ENCODE assay signal across 20 cellular contexts in genomic region chr6:31049518-31049917, GRCh38. TPM values are rescaled to one million over a fixed set of nuclear protein-coding genes. Genes with fewer than 3 reads are reported as not detected.
DNase-seq lines count a peak whose midpoint lies in the region; ATAC-seq lines count a peak whose summit lies in the region.
"Had no signal": no experiment of that assay in that cellular context is flagged by ENCODE, and none has a peak within 500 bp of the region (broad histone marks: within the 10 kb centered on the region; RNA-seq: fewer than 3 reads in every experiment).

No MANE protein-coding gene starts in this region.

- H3K27me3 Mint-ChIP-seq in activated CD4-positive, alpha-beta T cell treated with anti-CD3 and anti-CD28 coated beads for 36 hours, result peaks cover 23% of the 10 kb centered on the region

- ATAC-seq in activated CD4-positive, alpha-beta T cell treated with anti-CD3 and anti-CD28 coated beads for 36 hours, result no peak
- ATAC-seq: Right ventricle myocardium inferior had no signal

- peak; percentile 32 for DNase-seq in HCEC 1CT
- peak; percentile 26 for DNase-seq in RPMI7951 (ENCODE audit: low read depth)
- no peak for DNase-seq in epithelial cell of prostate (ENCODE audit: low read depth, low spot score)
- DNase-seq in activated CD4-positive, alpha-beta T cell treated with anti-CD3 and anti-CD28 coated beads for 36 hours, result no peak
- no peak for DNase-seq in Ammon's horn (ENCODE audit: low spot score)
- no peak for DNase-seq in epidermal melanocyte (ENCODE audit: insufficient read length, low spot score)
- DNase-seq in H4 (ENCODE audit: low spot score), result no peak
- DNase-seq: BE2C; Caco-2; CD4-positive, CD25-positive, alpha-beta regulatory T cell; H7; NCI-H1048; NCI-H1436 treated with DMSO at 0.1 percent for 48 hours; NCI-H2029; NCI-H526; PC-9 had no signal

- POLR2A ChIA-PET in activated CD4-positive, alpha-beta T cell treated with anti-CD3 and anti-CD28 coated beads for 36 hours (lab: Charles Lee), result no interaction called here

- peak overlapping the region; percentile 38 for H3K27ac ChIP-seq in epithelial cell of prostate
- H3K27ac ChIP-seq: KMS-11, PC-9 had no signal

- H3K9me3 Mint-ChIP-seq in activated CD4-positive, alpha-beta T cell treated with anti-CD3 and anti-CD28 coated beads for 36 hours (ENCODE audit: low read depth), result no peaks in the 10 kb centered on the region

- no peak overlapping the region for H3K27ac Mint-ChIP-seq in activated CD4-positive, alpha-beta T cell treated with anti-CD3 and anti-CD28 coated beads for 36 hours
- H3K27ac Mint-ChIP-seq: CD4-positive, CD25-positive, alpha-beta regulatory T cell had no signal

- no peak overlapping the region for H3K4me3 Mint-ChIP-seq in activated CD4-positive, alpha-beta T cell treated with anti-CD3 and anti-CD28 coated beads for 36 hours
- H3K4me3 Mint-ChIP-seq: CD4-positive, CD25-positive, alpha-beta regulatory T cell had no signal

- H3K4me1 Mint-ChIP-seq in activated CD4-positive, alpha-beta T cell treated with anti-CD3 and anti-CD28 coated beads for 36 hours, result no peaks in the 10 kb centered on the region
- H3K4me1 Mint-ChIP-seq: CD4-positive, CD25-positive, alpha-beta regulatory T cell had no signal

- no peaks in the 10 kb centered on the region for H3K36me3 Mint-ChIP-seq in activated CD4-positive, alpha-beta T cell treated with anti-CD3 and anti-CD28 coated beads for 36 hours (ENCODE audit: low read depth)

- intact Hi-C loops in activated CD4-positive, alpha-beta T cell treated with anti-CD3 and anti-CD28 coated beads for 36 hours (cut with DNase I, micrococcal nuclease), result no loop called here

- CTCF ChIA-PET in activated CD4-positive, alpha-beta T cell treated with anti-CD3 and anti-CD28 coated beads for 36 hours (lab: Charles Lee), result interaction anchor here (0.7 to 2.3 kb wide), 2 partner anchors 30 to 244 kb away, joined by 3 to 8 read pairs; no protein-coding TSS in a partner anchor

RNA-seq across cellular contexts. Expression of gene MUC22, which starts 39.2 kb away (rescaled TPM):
- not detected in 2 replicates for total RNA-seq in RPMI7951 (2014; rRNA removed; shearing (Covaris generic))
- not detected for total RNA-seq in activated CD4-positive, alpha-beta T cell treated with anti-CD3 and anti-CD28 coated beads for 36 hours
- total RNA-seq in H4 (2014; rRNA removed; shearing (Covaris generic)), result not detected in 2 replicates
- total RNA-seq: Caco-2; CD4-positive, CD25-positive, alpha-beta regulatory T cell; Daoy; H7; PC-9; SK-MEL-5 had no signal

Comparison
In these comparisons a context has a peak if more than half of its experiments do, and no peak if none do; other contexts are left out.
1. DNase-seq: peak in HCEC 1CT (single experiment) and RPMI7951 (single experiment); none in epithelial cell of prostate (single experiment), activated CD4-positive, alpha-beta T cell treated with anti-CD3 and anti-CD28 coated beads for 36 hours (single experiment), Ammon's horn (single experiment), epidermal melanocyte (single experiment) and H4 (single experiment).